In the genomic region with DNA sequence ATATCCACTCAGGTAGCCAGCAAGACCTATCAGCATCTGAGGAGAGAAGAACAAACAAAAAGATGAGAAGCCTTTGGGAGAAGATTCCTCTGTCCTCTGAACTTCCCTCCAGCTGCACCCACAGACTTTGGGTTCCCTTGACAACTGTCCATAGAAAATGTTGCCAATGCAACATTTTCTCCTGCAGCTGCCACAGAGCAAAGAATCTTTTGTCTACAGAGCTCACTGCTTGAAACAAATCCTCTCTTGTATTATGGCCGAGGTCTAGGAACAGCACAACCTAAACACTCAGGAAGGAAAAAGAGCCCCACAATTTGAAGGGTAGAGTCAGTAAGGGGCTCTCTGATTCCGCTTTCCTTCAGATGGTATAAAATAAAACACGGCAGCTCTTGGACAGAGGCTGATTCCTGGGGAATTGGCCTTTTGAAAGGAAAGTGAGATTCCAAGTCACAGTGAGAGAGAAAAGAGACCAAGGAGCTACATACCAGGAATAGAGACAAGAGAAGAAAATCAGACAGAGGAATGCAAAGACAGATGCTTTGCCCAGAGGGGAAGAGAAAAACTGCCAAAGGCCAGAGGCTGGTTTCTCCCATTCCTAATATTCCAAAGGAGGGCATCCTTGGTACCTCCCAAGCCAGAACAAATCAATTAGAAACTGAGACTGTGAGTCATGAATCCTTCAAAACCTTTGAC, we compare ENCODE assay signal across 14 cellular contexts. TPM values are rescaled to one million over a fixed set of nuclear protein-coding genes. Genes with fewer than 3 reads are reported as not detected.
A peak's percentile ranks its signal among the peaks of the same experiment; 100 is the strongest.
DNase-seq lines count a peak whose midpoint lies in the region; ATAC-seq and TF ChIP-seq lines count a peak whose summit lies in the region.
"Had no signal": no experiment of that assay in that cellular context is flagged by ENCODE, and none has a peak within 500 bp of the region (broad histone marks: within the 10 kb centered on the region; RNA-seq: fewer than 3 reads in every experiment).

No MANE protein-coding gene starts in this region.

- H3K9me3 ChIP-seq in subcutaneous abdominal adipose tissue (ENCODE audit: control insufficient read depth in 5 of 5, low read length in 5 of 5) = no peaks in the 10 kb centered on the region
- no peaks in the 10 kb centered on the region for H3K9me3 ChIP-seq in CD4-positive, alpha-beta T cell (ENCODE audit: control insufficient read depth, low read length)
- H3K9me3 ChIP-seq: upper lobe of left lung had no signal

- peak overlapping the region; percentile 74 for H3K27ac ChIP-seq in subcutaneous abdominal adipose tissue (ENCODE audit: low read depth, low read length)
- no peak overlapping the region for H3K27ac ChIP-seq in CD4-positive, alpha-beta T cell (ENCODE audit: low read depth, low read length)
- H3K27ac ChIP-seq: upper lobe of left lung had no signal

- no peak overlapping the region for H3K4me3 ChIP-seq in subcutaneous abdominal adipose tissue (ENCODE audit: low read depth in 1 of 5, low read length in 5 of 5)
- H3K4me3 ChIP-seq: upper lobe of left lung had no signal

- H3K4me3 Mint-ChIP-seq in brain (peak overlapping the region; percentile 23 to 66 (median 48)), memory B cell (no peak overlapping the region)
- no peak overlapping the region for H3K4me3 Mint-ChIP-seq in CD4-positive, alpha-beta T cell

- H3K36me3 ChIP-seq in subcutaneous abdominal adipose tissue (ENCODE audit: control insufficient read depth in 5 of 5, insufficient read depth in 5 of 5, low read length in 5 of 5) = peaks cover 3 to 36% (median 24%) of the 10 kb centered on the region in 5 donors

- CTCF ChIA-PET in CD4-positive, alpha-beta T cell (lab: Charles Lee) = interaction anchor here (1.0 kb wide), 1 partner anchor 9 kb away, joined by 5 read pairs; no protein-coding TSS in a partner anchor

- intact Hi-C loops in CD4-positive, alpha-beta T cell (cut with DNase I, micrococcal nuclease) = no loop called here

- peak overlapping the region; percentile 84 to 98 (median 93) for H3K27ac Mint-ChIP-seq in brain
- H3K27ac Mint-ChIP-seq in memory B cell = peak overlapping the region; percentile 26
- no peak overlapping the region for H3K27ac Mint-ChIP-seq in CD4-positive, alpha-beta T cell
- H3K27ac Mint-ChIP-seq: IgD-negative memory B cell had no signal

- peak; percentile 30 for DNase-seq in NCI-H1694 (lab: John Stamatoyannopoulos, UW)
- DNase-seq in memory B cell (ENCODE audit: low spot score in 2 of 2) = no peak
- DNase-seq in HT-29 (ENCODE audit: low spot score) = no peak
- DNase-seq in CD4-positive, alpha-beta T cell = no peak
- DNase-seq: activated CD8-positive, alpha-beta memory T cell treated with anti-CD3 and anti-CD28 coated beads for 24 hours; stimulated activated CD4-positive, alpha-beta T cell treated with anti-CD3 and anti-CD28 coated beads, Interleukin-4, amount 100 ng/mL, for 24 hours; SW 1271; upper lobe of left lung had no signal

- no peak for TF ChIP-seq CTCF in brain (conservative IDR thresholded peaks at IDR 0.05)
- no peak for TF ChIP-seq CTCF in CD4-positive, alpha-beta T cell (IDR thresholded peaks at IDR 0.05)

- H3K9me3 Mint-ChIP-seq in brain = no peaks in the 10 kb centered on the region
- H3K9me3 Mint-ChIP-seq in memory B cell = no peaks in the 10 kb centered on the region
- H3K9me3 Mint-ChIP-seq in CD4-positive, alpha-beta T cell = no peaks in the 10 kb centered on the region
- H3K9me3 Mint-ChIP-seq: IgD-negative memory B cell had no signal

- peaks cover 2% of the 10 kb centered on the region for H3K27me3 Mint-ChIP-seq in brain
- H3K27me3 Mint-ChIP-seq in memory B cell = no peaks in the 10 kb centered on the region
- H3K27me3 Mint-ChIP-seq in CD4-positive, alpha-beta T cell = no peaks in the 10 kb centered on the region
- H3K27me3 Mint-ChIP-seq: IgD-negative memory B cell had no signal

- no peaks in the 10 kb centered on the region for H3K27me3 ChIP-seq in subcutaneous abdominal adipose tissue (ENCODE audit: control insufficient read depth in 5 of 5, insufficient read depth in 4 of 5, low read length in 5 of 5)
- no peaks in the 10 kb centered on the region for H3K27me3 ChIP-seq in CD4-positive, alpha-beta T cell (ENCODE audit: control insufficient read depth, insufficient read depth, low read length)
- H3K27me3 ChIP-seq: upper lobe of left lung had no signal

- H3K4me1 Mint-ChIP-seq in brain (peaks cover 86% of the 10 kb centered on the region), memory B cell (peaks cover 3% of the 10 kb centered on the region)
- H3K4me1 Mint-ChIP-seq in CD4-positive, alpha-beta T cell (ENCODE audit: low read depth) = no peaks in the 10 kb centered on the region

- POLR2A ChIA-PET in CD4-positive, alpha-beta T cell (lab: Charles Lee) = no interaction called here

- H3K4me1 ChIP-seq in subcutaneous abdominal adipose tissue (ENCODE audit: control insufficient read depth in 5 of 5, insufficient read depth in 5 of 5, low read length in 5 of 5) = peaks cover 3 to 20% (median 14%) of the 10 kb centered on the region in 5 donors

- ATAC-seq in memory B cell (ENCODE audit: low read depth) (no peak), GM18502 (IDR thresholded peaks at IDR 0.05; ENCODE audit: poor library complexity, unreplicated experiment) (no peak)
- ATAC-seq in CD4-positive, alpha-beta T cell (ENCODE audit: poor library complexity) = no peak

- H3K9ac ChIP-seq in subcutaneous abdominal adipose tissue (ENCODE audit: low read length in 5 of 5) = peak overlapping the region in 1 of 5 donors; percentile 49

- H3K36me3 Mint-ChIP-seq in brain (peaks cover 22% of the 10 kb centered on the region), memory B cell (peaks cover 14% of the 10 kb centered on the region)
- no peaks in the 10 kb centered on the region for H3K36me3 Mint-ChIP-seq in CD4-positive, alpha-beta T cell (ENCODE audit: low read depth)

RNA-seq across cellular contexts. Expression of a gene that starts 14.1 kb away (rescaled TPM):
- polyA plus RNA-seq in brain (ENCODE audit: insufficient read depth, low read depth, low replicate concordance) = 11.1 TPM
- 17.9 and 34.2 TPM in 2 replicates for total RNA-seq in HT-29 (2014; rRNA removed; shearing (Covaris generic))
- total RNA-seq in CD4-positive, alpha-beta T cell = 1 to 10 TPM; 7.6 to 8.2 TPM

RNA-seq across cellular contexts. Expression of a gene that starts 14.3 kb away (rescaled TPM):
- 65.2 TPM for polyA plus RNA-seq in brain (ENCODE audit: insufficient read depth, low read depth, low replicate concordance)
- total RNA-seq in HT-29 (2014; rRNA removed; shearing (Covaris generic)) = 20.4 and 25.6 TPM in 2 replicates
- 1 to 10 TPM; 5.6 to 5.7 TPM for total RNA-seq in CD4-positive, alpha-beta T cell

RNA-seq across cellular contexts. Expression of a gene that starts 35.5 kb away (rescaled TPM):
- polyA plus RNA-seq in brain (ENCODE audit: insufficient read depth, low read depth, low replicate concordance) = 28.3 TPM
- total RNA-seq in HT-29 (2014; rRNA removed; shearing (Covaris generic)) = not detected in 2 replicates
- not detected for total RNA-seq in CD4-positive, alpha-beta T cell
- total RNA-seq: glomerular endothelial cell, NCI-H460 had no signal
- polyA plus RNA-seq: IgD-negative memory B cell had no signal

Comparison
In these comparisons a context has a peak if more than half of its experiments do, and no peak if none do; other contexts are left out.
1. H3K4me3 Mint-ChIP-seq: peak in brain (5 of 5); none in memory B cell (single experiment) and CD4-positive, alpha-beta T cell (single experiment).